Comparison of ENCODE assay signal across 1 cellular context in genomic region chr20:44219791-44220190, GRCh38.
TF ChIP-seq lines count a peak whose summit lies in the region.

No MANE protein-coding gene starts in this region.

TF ChIP-seq in GM23338, 12 proteins besides CTCF, POLR2A, EP300 and RAD21:
- no peak for TF ChIP-seq ZNF114 (CRISPR knock-in tag; IDR thresholded peaks at IDR 0.05)
